17 cellular contexts compared by ENCODE assay signal in the genomic region with DNA sequence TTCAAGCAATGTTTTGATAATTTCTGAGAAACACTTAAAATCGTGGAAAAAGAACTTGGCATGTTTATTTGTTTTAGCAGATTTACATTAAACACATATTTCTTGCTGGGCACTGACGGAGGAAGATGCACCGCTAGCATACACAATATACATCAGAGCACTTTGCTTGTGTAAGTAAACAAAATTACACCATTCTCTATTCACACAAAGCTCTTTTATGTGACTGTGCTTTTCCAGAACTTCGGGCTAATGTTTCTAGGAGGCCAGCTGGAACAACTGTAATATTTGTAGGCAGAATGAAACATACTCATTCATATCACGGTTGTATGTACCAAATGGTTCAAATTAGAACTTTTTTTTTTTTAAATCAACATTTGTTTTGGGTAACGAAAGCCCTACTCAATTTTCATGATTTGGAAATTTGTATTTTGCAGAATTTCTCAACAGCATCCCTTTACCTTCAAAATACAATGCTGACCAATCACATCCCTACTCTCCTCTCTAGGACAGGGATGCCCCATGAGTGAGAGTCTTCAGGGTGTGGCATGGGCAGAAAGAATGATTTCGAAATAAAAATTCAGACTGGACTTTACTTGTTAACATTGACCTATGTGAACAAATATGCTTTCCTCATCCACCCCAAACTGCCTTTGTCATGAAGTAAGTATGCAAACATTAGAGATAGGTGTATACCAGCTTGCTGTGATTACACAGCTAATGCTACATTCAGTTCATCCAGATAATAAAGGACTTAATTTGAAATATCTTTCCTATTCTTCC.
DNase-seq lines count a peak whose midpoint lies in the region; ATAC-seq, FAIRE-seq and TF ChIP-seq lines count a peak whose summit lies in the region.
"Had no signal": no experiment of that assay in that cellular context is flagged by ENCODE, and none has a peak within 500 bp of the region (broad histone marks: within the 10 kb centered on the region; RNA-seq: fewer than 3 reads in every experiment).

No MANE protein-coding gene starts in this region.

- CTCF ChIA-PET in A549 (lab: Yijun Ruan, JAX), result interaction anchor here (0.7 to 1.0 kb wide), 2 partner anchors 14 to 407 kb away, joined by 3 to 4 read pairs; no protein-coding TSS in a partner anchor

- no peaks in the 10 kb centered on the region for H3K9me3 ChIP-seq in A549
- H3K9me3 ChIP-seq: colonic mucosa, lower lobe of right lung, testis had no signal

- peak; percentile 14 to 82 for DNase-seq in A549 (ENCODE audit: low read depth in 1 of 2, low spot score in 1 of 2)
- DNase-seq in H54 (ENCODE audit: insufficient read length, low spot score), result no peak
- DNase-seq in amniotic epithelial cell (ENCODE audit: low read depth), result peak; percentile 84
- peak; percentile 28 for DNase-seq in foreskin melanocyte
- DNase-seq in DMS 273 (lab: John Stamatoyannopoulos, UW; ENCODE audit: unreplicated experiment), result no peak
- DNase-seq in COR-L47 (lab: John Stamatoyannopoulos, UW), result no peak
- DNase-seq: activated CD4-positive, alpha-beta memory T cell treated with anti-CD3 and anti-CD28 coated beads, Interleukin-2, amount 10 ng/mL, durations not matched to agents 7 days and 5 days; amniotic stem cell; colonic mucosa; lower lobe of right lung; naive thymus-derived CD8-positive, alpha-beta T cell; NCI-H2227 treated with DMSO at 0.1 percent for 48 hours; stimulated activated CD4-positive, alpha-beta T cell treated with anti-CD3 and anti-CD28 coated beads, Interleukin-1b, Interleukin-23, amount 100 ng/mL, for 48 hours; testis had no signal

- FAIRE-seq in A549 (lab: Jason Lieb, UNC) (peak; percentile 76), H54 (lab: Jason Lieb, UNC) (peak; percentile 89)

- peak overlapping the region; percentile 47 for H3K4me2 ChIP-seq in A549

- H3K4me3 ChIP-seq in A549, result no peak overlapping the region
- H3K4me3 ChIP-seq: colonic mucosa, lower lobe of right lung, SK-N-MC, testis had no signal

- H3K27ac ChIP-seq in A549, result peak overlapping the region; percentile 47 to 60
- H3K27ac ChIP-seq: colonic mucosa, lower lobe of right lung, SK-N-MC, testis had no signal

- H3K4me1 ChIP-seq in A549, result peaks cover 50% of the 10 kb centered on the region
- H3K4me1 ChIP-seq: colonic mucosa, lower lobe of right lung, testis had no signal

- TF ChIP-seq POLR2A in A549 (IDR thresholded peaks at IDR 0.05; ENCODE audit: low read length) (no peak), H54 (IDR thresholded peaks at IDR 0.05; ENCODE audit: low read depth, low read length) (no peak)

- ATAC-seq in A549 (peak; percentile 83 to 89), HG03108 (IDR thresholded peaks at IDR 0.05; ENCODE audit: unreplicated experiment) (no peak), HG03175 (IDR thresholded peaks at IDR 0.05; ENCODE audit: unreplicated experiment) (no peak)
- ATAC-seq: naive thymus-derived CD8-positive, alpha-beta T cell had no signal

- peak; percentile 37 to 51; a peak in 2 of 5 replicates for TF ChIP-seq EP300 in A549 (IDR thresholded peaks at IDR 0.05)

- POLR2A ChIA-PET in A549 (lab: Yijun Ruan, JAX), result no interaction called here

- TF ChIP-seq RAD21 in A549 (conservative IDR thresholded peaks at IDR 0.05 in 1 of 2, IDR thresholded peaks at IDR 0.05 in 1 of 2), result no peak

- WGBS in A549 (ENCODE audit: missing lambda C conversion rate), result 62% methylated on average over 7 of the region's 7 CpGs

- no peak for TF ChIP-seq CTCF in A549 (IDR thresholded peaks at IDR 0.05)

TF ChIP-seq in A549, 52 proteins besides CTCF, POLR2A, EP300 and RAD21:
- TF ChIP-seq RNF2 (IDR thresholded peaks at IDR 0.05; ENCODE audit: borderline replicate concordance, low read depth) (no peak), FOSL2 (IDR thresholded peaks at IDR 0.05) (no peak), FOSL2 (CRISPR knock-in tag; IDR thresholded peaks at IDR 0.05) (peak; percentile 53), CEBPB (IDR thresholded peaks at IDR 0.05) (peak; percentile 33 to 69; a peak in 3 of 4 replicates)

Comparison
In these comparisons a context has a peak if more than half of its experiments do, and no peak if none do; other contexts are left out.
1. ATAC-seq: peak in A549 (2 of 2); none in HG03108 (single experiment) and HG03175 (single experiment).
2. DNase-seq: peak in A549 (2 of 2), amniotic epithelial cell (single experiment) and foreskin melanocyte (single experiment); none in H54 (single experiment), DMS 273 (single experiment) and COR-L47 (single experiment).